ENCODE assay signal across 17 cellular contexts in genomic region chr2:2263196-2263829, GRCh38.
DNase-seq lines count a peak whose midpoint lies in the region.
"Had no signal": no experiment of that assay in that cellular context is flagged by ENCODE, and none has a peak within 500 bp of the region (broad histone marks: within the 10 kb centered on the region; RNA-seq: fewer than 3 reads in every experiment).

No MANE protein-coding gene starts in this region.

- no peak overlapping the region for H3K18ac ChIP-seq in mesenchymal stem cell (ENCODE audit: low read depth in 1 of 2, low read length in 2 of 2)

- H3K79me1 ChIP-seq in mesenchymal stem cell (replicated peaks; ENCODE audit: low read length, poor library complexity, severe bottlenecking): no peaks in the 10 kb centered on the region

- H3K4me3 ChIP-seq in mesenchymal stem cell (ENCODE audit: insufficient read depth in 1 of 2, low read depth in 1 of 2, low read length in 2 of 2): no peak overlapping the region
- H3K4me3 ChIP-seq: GM23338 had no signal

- DNase-seq in NCI-H510A treated with DMSO at 0.1 percent for 48 hours (lab: John Stamatoyannopoulos, UW) (peak; percentile 39), NCI-H510A (lab: John Stamatoyannopoulos, UW) (no peak), NCI-H1417 treated with DMSO at 0.1 percent for 48 hours (lab: John Stamatoyannopoulos, UW) (peak; percentile 6), NCI-H345 (lab: John Stamatoyannopoulos, UW) (peak; percentile 55), mesenchymal stem cell (no peak), DMS153 (lab: John Stamatoyannopoulos, UW) (no peak), C1 segment of cervical spinal cord (lab: John Stamatoyannopoulos, UW) (no peak)
- no peak for DNase-seq in stimulated activated CD4-positive, alpha-beta T cell treated with anti-CD3 and anti-CD28 coated beads, Interleukin-1b, Interleukin-23, amount 100 ng/mL, for 48 hours
- DNase-seq: ACHN; BE2C; Caco-2; CD4-positive, alpha-beta T cell; DMS79; GDM1; HCEC 1CT had no signal

- no peak overlapping the region for H3K27ac ChIP-seq in mesenchymal stem cell (ENCODE audit: low read length, poor library complexity, severe bottlenecking)
- H3K27ac ChIP-seq: C4-2B had no signal

- no peak overlapping the region for H3K4ac ChIP-seq in mesenchymal stem cell (ENCODE audit: low read depth in 1 of 2, low read length in 2 of 2)

- H2BK12ac ChIP-seq in mesenchymal stem cell (ENCODE audit: low read length in 2 of 2): no peak overlapping the region

- no peaks in the 10 kb centered on the region for H3K36me3 ChIP-seq in mesenchymal stem cell (ENCODE audit: control insufficient read depth in 1 of 2, insufficient read depth in 2 of 2, low read depth in 1 of 2, low read length in 2 of 2)

- no peaks in the 10 kb centered on the region for H3K9me3 ChIP-seq in mesenchymal stem cell (ENCODE audit: control insufficient read depth, low read length)
- H3K9me3 ChIP-seq: BE2C, Caco-2 had no signal

- no peak overlapping the region for H2AK5ac ChIP-seq in mesenchymal stem cell (ENCODE audit: low read length, severe bottlenecking)

- H2BK5ac ChIP-seq in mesenchymal stem cell (ENCODE audit: low read depth, low read length, poor library complexity, severe bottlenecking): no peak overlapping the region

- no peak overlapping the region for H3K4me2 ChIP-seq in mesenchymal stem cell (ENCODE audit: low read length, poor library complexity, severe bottlenecking)
- H3K4me2 ChIP-seq: GM23338 had no signal

- no peak overlapping the region for H3K9ac ChIP-seq in mesenchymal stem cell (ENCODE audit: low read length)

- H3K23ac ChIP-seq in mesenchymal stem cell (ENCODE audit: low read length in 2 of 2): no peak overlapping the region

- H2BK120ac ChIP-seq in mesenchymal stem cell (ENCODE audit: low read depth, low read length): no peak overlapping the region

- H2AFZ ChIP-seq in mesenchymal stem cell (ENCODE audit: low read depth, low read length): no peak overlapping the region
- H2AFZ ChIP-seq: GM23338 had no signal

- H4K8ac ChIP-seq in mesenchymal stem cell (ENCODE audit: low read length): no peak overlapping the region

- H3K27me3 ChIP-seq in mesenchymal stem cell (ENCODE audit: control insufficient read depth in 1 of 2, insufficient read depth in 1 of 2, low read length in 2 of 2): no peaks in the 10 kb centered on the region
- H3K27me3 ChIP-seq: BE2C had no signal

- WGBS in mesenchymal stem cell: 68% methylated on average over 13 of the region's 13 CpGs

- no peaks in the 10 kb centered on the region for H3K4me1 ChIP-seq in mesenchymal stem cell (ENCODE audit: control insufficient read depth, insufficient read depth, low read depth, low read length)
- H3K4me1 ChIP-seq: Caco-2 had no signal

- peak overlapping the region; percentile 61 for H4K91ac ChIP-seq in mesenchymal stem cell (ENCODE audit: low read length)

- H2BK15ac ChIP-seq in mesenchymal stem cell (ENCODE audit: low read depth, poor library complexity, severe bottlenecking): no peak overlapping the region

- no peak overlapping the region for H3K14ac ChIP-seq in mesenchymal stem cell (ENCODE audit: low read length in 2 of 2)

Comparison
In these comparisons a context has a peak if more than half of its experiments do, and no peak if none do; other contexts are left out.
1. DNase-seq: peak in NCI-H510A treated with DMSO at 0.1 percent for 48 hours (single experiment), NCI-H1417 treated with DMSO at 0.1 percent for 48 hours (single experiment) and NCI-H345 (single experiment); none in NCI-H510A (single experiment), mesenchymal stem cell (single experiment), DMS153 (single experiment), stimulated activated CD4-positive, alpha-beta T cell treated with anti-CD3 and anti-CD28 coated beads, Interleukin-1b, Interleukin-23, amount 100 ng/mL, for 48 hours (single experiment) and C1 segment of cervical spinal cord (0 of 14).